14 cellular contexts compared by ENCODE assay signal in the genomic region with DNA sequence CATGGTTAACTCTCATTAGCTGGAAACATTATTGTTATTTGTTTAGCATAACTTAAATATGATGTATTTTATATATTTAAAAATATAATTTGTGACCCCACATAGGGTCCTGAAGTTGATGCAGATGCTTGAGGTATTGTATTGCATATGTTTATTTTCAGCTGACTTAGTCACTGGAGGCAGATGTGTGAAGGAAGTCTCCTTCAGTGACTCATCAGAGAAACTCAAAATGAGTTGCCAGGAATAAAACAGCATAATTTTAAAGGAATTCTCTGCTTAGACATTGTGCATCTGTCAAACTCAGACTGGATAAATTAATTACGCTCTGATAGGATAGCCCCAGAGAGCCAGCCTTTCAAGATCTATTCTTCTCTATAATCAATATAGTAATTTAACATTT. TPM values are rescaled to one million over a fixed set of nuclear protein-coding genes. Genes with fewer than 3 reads are reported as not detected.
DNase-seq lines count a peak whose midpoint lies in the region; ATAC-seq and TF ChIP-seq lines count a peak whose summit lies in the region.
"Had no signal": no experiment of that assay in that cellular context is flagged by ENCODE, and none has a peak within 500 bp of the region (broad histone marks: within the 10 kb centered on the region; RNA-seq: fewer than 3 reads in every experiment).

No MANE protein-coding gene starts in this region.

- TF ChIP-seq CTCF in MCF 10A (IDR thresholded peaks at IDR 0.05; ENCODE audit: unreplicated experiment) (no peak), breast epithelium (IDR thresholded peaks at IDR 0.05) (no peak)

- H3K36me3 Mint-ChIP-seq in MCF 10A (ENCODE audit: insufficient read depth, unreplicated experiment): no peaks in the 10 kb centered on the region

- H3K9me3 ChIP-seq in breast epithelium (no peaks in the 10 kb centered on the region), adipocyte (ENCODE audit: control insufficient read depth, low read length) (no peaks in the 10 kb centered on the region)
- H3K9me3 ChIP-seq: right lobe of liver had no signal

- H3K9me3 Mint-ChIP-seq in MCF 10A (ENCODE audit: unreplicated experiment): no peaks in the 10 kb centered on the region
- H3K9me3 Mint-ChIP-seq: neural crest cell; stimulated activated naive CD8-positive, alpha-beta T cell treated with anti-CD3 and anti-CD28 coated beads, Interleukin-15, Interleukin-2, amounts not matched to agents 100 ng/mL and 50 ng/mL, for 24 hours had no signal

- ATAC-seq in HG03520 (IDR thresholded peaks at IDR 0.05; ENCODE audit: unreplicated experiment): no peak
- no peak for ATAC-seq in GM18858 (IDR thresholded peaks at IDR 0.05; ENCODE audit: unreplicated experiment)
- ATAC-seq in HG02642 (IDR thresholded peaks at IDR 0.05; ENCODE audit: poor library complexity, unreplicated experiment): no peak
- ATAC-seq in HG03175 (IDR thresholded peaks at IDR 0.05; ENCODE audit: unreplicated experiment): no peak
- ATAC-seq: right lobe of liver had no signal

- H3K4me3 ChIP-seq in breast epithelium (no peak overlapping the region), adipocyte (ENCODE audit: low read length) (no peak overlapping the region)
- H3K4me3 ChIP-seq: lung, right lobe of liver had no signal

- no peak for TF ChIP-seq POLR2A in breast epithelium (IDR thresholded peaks at IDR 0.05)

- H3K4me1 ChIP-seq in breast epithelium (no peaks in the 10 kb centered on the region), adipocyte (ENCODE audit: control insufficient read depth, insufficient read depth, low read length) (no peaks in the 10 kb centered on the region)
- H3K4me1 ChIP-seq: right lobe of liver had no signal

- BruUV-seq in MCF 10A (replicated peaks; lab: Mats Ljungman, UMichigan): no TSS peak

- intact Hi-C loops in MCF 10A (cut with micrococcal nuclease) (no loop called here), breast epithelium (cut with DNase I; ENCODE audit: low total_unique reads) (no loop called here)

- POLR2A ChIA-PET in MCF 10A (lab: Yijun Ruan, JAX): no interaction called here

- no peak overlapping the region for H3K9ac ChIP-seq in adipocyte (ENCODE audit: low read length)

- H3K27me3 Mint-ChIP-seq in MCF 10A (ENCODE audit: insufficient read depth, unreplicated experiment): peaks cover 84% of the 10 kb centered on the region

- no peak overlapping the region for H3K4me3 Mint-ChIP-seq in MCF 10A (ENCODE audit: unreplicated experiment)
- H3K4me3 Mint-ChIP-seq: neural crest cell; stimulated activated naive CD8-positive, alpha-beta T cell treated with anti-CD3 and anti-CD28 coated beads, Interleukin-15, Interleukin-2, amounts not matched to agents 100 ng/mL and 50 ng/mL, for 24 hours had no signal

- H3K36me3 ChIP-seq in breast epithelium (no peaks in the 10 kb centered on the region), adipocyte (ENCODE audit: control insufficient read depth, insufficient read depth, low read length, severe bottlenecking) (no peaks in the 10 kb centered on the region)
- H3K36me3 ChIP-seq: right lobe of liver had no signal

- no peaks in the 10 kb centered on the region for H3K27me3 ChIP-seq in breast epithelium
- H3K27me3 ChIP-seq in adipocyte (replicated peaks; ENCODE audit: control insufficient read depth, insufficient read depth, low read length): peaks cover 5% of the 10 kb centered on the region

- H3K27ac ChIP-seq in breast epithelium: no peak overlapping the region
- H3K27ac ChIP-seq: right lobe of liver had no signal

- no peaks in the 10 kb centered on the region for H3K4me1 Mint-ChIP-seq in MCF 10A (ENCODE audit: insufficient read depth, unreplicated experiment)
- H3K4me1 Mint-ChIP-seq: neural crest cell had no signal

- H3K27ac Mint-ChIP-seq in MCF 10A (ENCODE audit: low read depth, unreplicated experiment): no peak overlapping the region
- H3K27ac Mint-ChIP-seq: stimulated activated naive CD8-positive, alpha-beta T cell treated with anti-CD3 and anti-CD28 coated beads, Interleukin-15, Interleukin-2, amounts not matched to agents 100 ng/mL and 50 ng/mL, for 24 hours had no signal

- CTCF ChIA-PET in MCF 10A (lab: Yijun Ruan, JAX): no interaction called here

- DNase-seq in MCF 10A (ENCODE audit: unreplicated experiment) (peak; percentile 33), breast epithelium (ENCODE audit: low spot score in 2 of 2) (no peak), adipocyte (ENCODE audit: low read depth) (peak; percentile 84), fibroblast of the conjunctiva (ENCODE audit: low read depth) (peak; percentile 49)
- DNase-seq: 8988T, right lobe of liver had no signal

RNA-seq across cellular contexts. Expression of gene OR4F6, which starts 7.9 kb away (rescaled TPM):
- total RNA-seq in MCF 10A (2022) (not detected in 2 replicates), breast epithelium (not detected)
- total RNA-seq: activated CD8-positive, alpha-beta memory T cell treated with anti-CD3 and anti-CD28 coated beads for 36 hours; lung; neural crest cell; right lobe of liver had no signal

RNA-seq across cellular contexts. Expression of gene OR4F15, which starts 16.5 kb away (rescaled TPM):
- total RNA-seq in MCF 10A (2022) (not detected in 2 replicates), breast epithelium (not detected)
- total RNA-seq: activated CD8-positive, alpha-beta memory T cell treated with anti-CD3 and anti-CD28 coated beads for 36 hours; lung; neural crest cell; right lobe of liver had no signal

Comparison
In these comparisons a context has a peak if more than half of its experiments do, and no peak if none do; other contexts are left out.
1. DNase-seq: peak in MCF 10A (single experiment), adipocyte (single experiment) and fibroblast of the conjunctiva (single experiment); none in breast epithelium (0 of 2).